14 cellular contexts compared by ENCODE assay signal in the genomic region with DNA sequence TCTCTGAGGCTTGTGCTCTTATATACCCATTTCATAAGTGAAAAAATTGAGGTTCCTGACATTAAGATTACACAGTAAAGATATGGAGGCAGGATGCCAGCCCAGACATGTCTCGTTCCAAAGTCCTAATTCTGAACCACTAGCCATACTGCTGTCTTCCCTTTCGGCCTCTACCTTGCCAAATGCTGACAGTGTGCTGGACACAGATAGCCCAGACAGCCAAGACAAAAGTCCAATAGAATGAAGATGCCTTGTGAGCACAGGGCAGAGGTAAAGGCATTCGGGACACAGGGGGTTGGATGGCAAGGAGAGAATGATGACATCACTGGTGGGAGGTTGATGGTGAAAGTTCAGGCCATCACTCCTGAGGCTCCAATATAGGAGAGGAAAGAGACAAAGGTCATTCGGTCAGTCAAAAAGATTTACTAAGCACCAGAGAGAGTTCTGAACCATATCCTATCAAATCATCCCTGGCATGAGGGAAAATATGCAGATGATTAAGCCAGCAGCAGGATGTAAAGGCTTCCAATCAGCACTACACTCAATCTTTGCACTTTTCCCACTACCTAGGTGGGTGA.
DNase-seq lines count a peak whose midpoint lies in the region; ATAC-seq and TF ChIP-seq lines count a peak whose summit lies in the region.
"Had no signal": no experiment of that assay in that cellular context is flagged by ENCODE, and none has a peak within 500 bp of the region (broad histone marks: within the 10 kb centered on the region; RNA-seq: fewer than 3 reads in every experiment).

No MANE protein-coding gene starts in this region.

- CTCF ChIA-PET in activated naive CD4-positive, alpha-beta T cell treated with anti-CD3 and anti-CD28 coated beads for 36 hours (lab: Charles Lee), result interaction anchor here (1.0 kb wide), 1 partner anchor 9 kb away, joined by 3 read pairs; no protein-coding TSS in a partner anchor
- CTCF ChIA-PET in activated naive CD4-positive, alpha-beta T cell treated with anti-CD3 and anti-CD28 coated beads, Interleukin-2, amount 10 ng/mL, durations not matched to agents 7 days and 5 days (lab: Charles Lee), result no interaction called here

- no peak for DNase-seq in activated naive CD4-positive, alpha-beta T cell treated with anti-CD3 and anti-CD28 coated beads for 36 hours
- DNase-seq in activated naive CD4-positive, alpha-beta T cell treated with anti-CD3 and anti-CD28 coated beads, Interleukin-2, amount 10 ng/mL, durations not matched to agents 7 days and 5 days, result no peak
- DNase-seq in coronary artery (ENCODE audit: low spot score), result no peak
- DNase-seq in mucosa of descending colon, result peak in 2 of 3 donors; percentile 29 to 32
- no peak for DNase-seq in upper lobe of left lung
- DNase-seq in dorsolateral prefrontal cortex, result no peak
- DNase-seq in DMS79 treated with DMSO at 0.1 percent for 48 hours (lab: John Stamatoyannopoulos, UW), result no peak
- DNase-seq: ACHN; endodermal cell; GDM1; NCI-H1694 treated with DMSO at 0.1 percent for 48 hours; stimulated activated naive CD4-positive, alpha-beta T cell treated with Interleukin-2 at 50 U/mL for 16 hours; WERI-Rb-1 had no signal

- H3K9me3 ChIP-seq in mucosa of descending colon (no peaks in the 10 kb centered on the region), upper lobe of left lung (no peaks in the 10 kb centered on the region)

- H3K27me3 Mint-ChIP-seq in activated naive CD4-positive, alpha-beta T cell treated with anti-CD3 and anti-CD28 coated beads for 36 hours (ENCODE audit: low read depth), result no peaks in the 10 kb centered on the region
- no peaks in the 10 kb centered on the region for H3K27me3 Mint-ChIP-seq in activated naive CD4-positive, alpha-beta T cell treated with anti-CD3 and anti-CD28 coated beads, Interleukin-2, amount 10 ng/mL, durations not matched to agents 7 days and 5 days

- H3K9me3 Mint-ChIP-seq in activated naive CD4-positive, alpha-beta T cell treated with anti-CD3 and anti-CD28 coated beads for 36 hours, result peaks cover 1% of the 10 kb centered on the region
- no peaks in the 10 kb centered on the region for H3K9me3 Mint-ChIP-seq in activated naive CD4-positive, alpha-beta T cell treated with anti-CD3 and anti-CD28 coated beads, Interleukin-2, amount 10 ng/mL, durations not matched to agents 7 days and 5 days
- H3K9me3 Mint-ChIP-seq: endodermal cell had no signal

- H3K27me3 ChIP-seq in upper lobe of left lung, result no peaks in the 10 kb centered on the region
- H3K27me3 ChIP-seq in dorsolateral prefrontal cortex, result no peaks in the 10 kb centered on the region

- peaks cover 68% of the 10 kb centered on the region for H3K4me1 Mint-ChIP-seq in activated naive CD4-positive, alpha-beta T cell treated with anti-CD3 and anti-CD28 coated beads for 36 hours (ENCODE audit: low read depth)
- H3K4me1 Mint-ChIP-seq in activated naive CD4-positive, alpha-beta T cell treated with anti-CD3 and anti-CD28 coated beads, Interleukin-2, amount 10 ng/mL, durations not matched to agents 7 days and 5 days, result no peaks in the 10 kb centered on the region

- WGBS in upper lobe of left lung, 2 donors, result 82 to 89% methylated on average over 4 of the region's 4 CpGs

- TF ChIP-seq EP300 in upper lobe of left lung (IDR thresholded peaks at IDR 0.05), result no peak

- intact Hi-C loops in activated naive CD4-positive, alpha-beta T cell treated with anti-CD3 and anti-CD28 coated beads for 36 hours (cut with micrococcal nuclease), result no loop called here
- intact Hi-C loops in mucosa of descending colon (cut with DNase I, micrococcal nuclease), result no loop called here
- intact Hi-C loops in dorsolateral prefrontal cortex (cut with DNase I), result no loop called here

- H3K36me3 Mint-ChIP-seq in activated naive CD4-positive, alpha-beta T cell treated with anti-CD3 and anti-CD28 coated beads for 36 hours (ENCODE audit: low read depth), result peaks cover 22% of the 10 kb centered on the region
- H3K36me3 Mint-ChIP-seq in activated naive CD4-positive, alpha-beta T cell treated with anti-CD3 and anti-CD28 coated beads, Interleukin-2, amount 10 ng/mL, durations not matched to agents 7 days and 5 days, result peaks cover 20% of the 10 kb centered on the region

- TF ChIP-seq CTCF in coronary artery (IDR thresholded peaks at IDR 0.05) (no peak), mucosa of descending colon (IDR thresholded peaks at IDR 0.05) (no peak), upper lobe of left lung (IDR thresholded peaks at IDR 0.05) (no peak), dorsolateral prefrontal cortex (IDR thresholded peaks at IDR 0.05 in 54 of 56, conservative IDR thresholded peaks at IDR 0.05 in 2 of 56; ENCODE audit: low read depth in 1 of 56, partially characterized antibody in 56 of 56) (no peak)

- H3K27ac ChIP-seq in coronary artery, result peak overlapping the region; percentile 2 to 72
- H3K27ac ChIP-seq in upper lobe of left lung, result peak overlapping the region in 3 of 4 donors; percentile 30 to 49 (median 48)
- H3K27ac ChIP-seq in dorsolateral prefrontal cortex, result peak overlapping the region in 12 of 59 donors; percentile 1 to 50 (median 26)
- H3K27ac ChIP-seq: WERI-Rb-1 had no signal

- peaks cover 31% of the 10 kb centered on the region for H3K4me1 ChIP-seq in mucosa of descending colon (ENCODE audit: low read depth)
- H3K4me1 ChIP-seq in upper lobe of left lung, result peaks cover 12 to 33% (median 28%) of the 10 kb centered on the region in 4 donors

- H3K36me3 ChIP-seq in mucosa of descending colon (ENCODE audit: low read depth), result no peaks in the 10 kb centered on the region
- H3K36me3 ChIP-seq in upper lobe of left lung, result no peaks in the 10 kb centered on the region

- no peak overlapping the region for H3K4me3 Mint-ChIP-seq in activated naive CD4-positive, alpha-beta T cell treated with anti-CD3 and anti-CD28 coated beads for 36 hours
- H3K4me3 Mint-ChIP-seq in activated naive CD4-positive, alpha-beta T cell treated with anti-CD3 and anti-CD28 coated beads, Interleukin-2, amount 10 ng/mL, durations not matched to agents 7 days and 5 days, result no peak overlapping the region
- H3K4me3 Mint-ChIP-seq: endodermal cell had no signal

- peak overlapping the region; percentile 27 for H3K4me3 ChIP-seq in coronary artery
- no peak overlapping the region for H3K4me3 ChIP-seq in mucosa of descending colon
- H3K4me3 ChIP-seq in upper lobe of left lung, result no peak overlapping the region
- H3K4me3 ChIP-seq in dorsolateral prefrontal cortex, result no peak overlapping the region

- peak overlapping the region; percentile 7 for H3K27ac Mint-ChIP-seq in activated naive CD4-positive, alpha-beta T cell treated with anti-CD3 and anti-CD28 coated beads for 36 hours
- no peak overlapping the region for H3K27ac Mint-ChIP-seq in activated naive CD4-positive, alpha-beta T cell treated with anti-CD3 and anti-CD28 coated beads, Interleukin-2, amount 10 ng/mL, durations not matched to agents 7 days and 5 days
- H3K27ac Mint-ChIP-seq: endodermal cell had no signal

- no peak for TF ChIP-seq POLR2A in upper lobe of left lung (IDR thresholded peaks at IDR 0.05)

- ATAC-seq in mucosa of descending colon, result peak; percentile 45
- no peak for ATAC-seq in upper lobe of left lung (ENCODE audit: low FRiP score in 2 of 2)
- ATAC-seq in HG03354 (IDR thresholded peaks at IDR 0.05; ENCODE audit: poor library complexity, severe bottlenecking, unreplicated experiment), result no peak

Comparison
In these comparisons a context has a peak if more than half of its experiments do, and no peak if none do; other contexts are left out.
1. DNase-seq: peak in mucosa of descending colon (2 of 3); none in activated naive CD4-positive, alpha-beta T cell treated with anti-CD3 and anti-CD28 coated beads for 36 hours (single experiment), activated naive CD4-positive, alpha-beta T cell treated with anti-CD3 and anti-CD28 coated beads, Interleukin-2, amount 10 ng/mL, durations not matched to agents 7 days and 5 days (single experiment), coronary artery (single experiment), upper lobe of left lung (0 of 2), dorsolateral prefrontal cortex (0 of 10) and DMS79 treated with DMSO at 0.1 percent for 48 hours (single experiment).